Comparison of ENCODE assay signal across 1 cellular context in the genomic region with DNA sequence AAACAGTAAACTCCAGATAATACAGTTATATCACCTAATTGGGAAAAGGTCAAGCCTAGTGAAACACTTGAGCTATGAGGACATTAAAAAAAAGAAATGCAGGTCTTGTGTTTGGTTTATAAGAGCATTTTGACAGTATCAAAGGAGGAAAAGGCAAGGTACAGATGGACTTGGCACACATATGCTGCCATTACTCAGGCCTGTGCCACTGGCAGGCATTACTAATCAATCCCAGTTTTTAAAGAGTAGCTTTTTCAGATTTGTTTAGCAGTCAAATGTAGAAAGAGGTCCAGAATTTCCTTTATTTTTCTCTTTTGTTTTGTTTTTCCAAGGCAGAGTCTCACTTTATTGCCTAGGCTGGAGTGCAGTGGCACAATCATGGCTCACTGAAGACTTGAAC.
TF ChIP-seq lines count a peak whose summit lies in the region.

No MANE protein-coding gene starts in this region.

TF ChIP-seq in IMR-90, 13 proteins besides CTCF, POLR2A, EP300 and RAD21:
- TF ChIP-seq, protein P1, sequence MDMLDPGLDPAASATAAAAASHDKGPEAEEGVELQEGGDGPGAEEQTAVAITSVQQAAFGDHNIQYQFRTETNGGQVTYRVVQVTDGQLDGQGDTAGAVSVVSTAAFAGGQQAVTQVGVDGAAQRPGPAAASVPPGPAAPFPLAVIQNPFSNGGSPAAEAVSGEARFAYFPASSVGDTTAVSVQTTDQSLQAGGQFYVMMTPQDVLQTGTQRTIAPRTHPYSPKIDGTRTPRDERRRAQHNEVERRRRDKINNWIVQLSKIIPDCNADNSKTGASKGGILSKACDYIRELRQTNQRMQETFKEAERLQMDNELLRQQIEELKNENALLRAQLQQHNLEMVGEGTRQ (IDR thresholded peaks at IDR 0.05; ENCODE audit: low read depth, low read length) = no peak
- TF ChIP-seq, protein P2, sequence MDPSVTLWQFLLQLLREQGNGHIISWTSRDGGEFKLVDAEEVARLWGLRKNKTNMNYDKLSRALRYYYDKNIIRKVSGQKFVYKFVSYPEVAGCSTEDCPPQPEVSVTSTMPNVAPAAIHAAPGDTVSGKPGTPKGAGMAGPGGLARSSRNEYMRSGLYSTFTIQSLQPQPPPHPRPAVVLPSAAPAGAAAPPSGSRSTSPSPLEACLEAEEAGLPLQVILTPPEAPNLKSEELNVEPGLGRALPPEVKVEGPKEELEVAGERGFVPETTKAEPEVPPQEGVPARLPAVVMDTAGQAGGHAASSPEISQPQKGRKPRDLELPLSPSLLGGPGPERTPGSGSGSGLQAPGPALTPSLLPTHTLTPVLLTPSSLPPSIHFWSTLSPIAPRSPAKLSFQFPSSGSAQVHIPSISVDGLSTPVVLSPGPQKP (IDR thresholded peaks at IDR 0.05; ENCODE audit: borderline replicate concordance, low read depth, low read length) = no peak
- no peak for TF ChIP-seq RCOR1 (IDR thresholded peaks at IDR 0.05; ENCODE audit: insufficient replicate concordance, low read length)
- TF ChIP-seq SMC3 (IDR thresholded peaks at IDR 0.05; ENCODE audit: low read depth, low read length) = no peak
- TF ChIP-seq BHLHE40 (IDR thresholded peaks at IDR 0.05; ENCODE audit: low read depth, low read length) = no peak
- no peak for TF ChIP-seq MXI1 (IDR thresholded peaks at IDR 0.05; ENCODE audit: borderline replicate concordance, low read depth, low read length)
- no peak for TF ChIP-seq FOS (IDR thresholded peaks at IDR 0.05; ENCODE audit: low read depth, low read length)
- TF ChIP-seq CHD1 (IDR thresholded peaks at IDR 0.05; ENCODE audit: low read depth, low read length) = no peak
- TF ChIP-seq NFE2L2 (IDR thresholded peaks at IDR 0.05; ENCODE audit: low read depth, low read length) = no peak
- no peak for TF ChIP-seq MAFK (IDR thresholded peaks at IDR 0.05; ENCODE audit: low read depth, low read length)
- no peak for TF ChIP-seq RFX5 (IDR thresholded peaks at IDR 0.05; ENCODE audit: low read depth, low read length)
- TF ChIP-seq CEBPB (IDR thresholded peaks at IDR 0.05; ENCODE audit: low read depth, low read length) = no peak
- TF ChIP-seq MAZ (IDR thresholded peaks at IDR 0.05; ENCODE audit: borderline replicate concordance, low read depth, low read length) = no peak
